8 cellular contexts compared by ENCODE assay signal in genomic region chr16:89193021-89193575, GRCh38. TPM values are rescaled to one million over a fixed set of nuclear protein-coding genes. Genes with fewer than 3 reads are reported as not detected.
DNase-seq lines count a peak whose midpoint lies in the region; ATAC-seq lines count a peak whose summit lies in the region.

No MANE protein-coding gene starts in this region.

- H3K4me3 Mint-ChIP-seq in activated T-helper 1 cell treated with anti-CD3 and anti-CD28 coated beads, Interleukin-12 subunit alpha, Interleukin-12 subunit beta, Interleukin-2, Interleukin-4 antibody, amounts not matched to agents 30 ng/mL and 10 ng/mL and 1 ng/mL, durations not matched to agents 14 hours and 24 hours and 36 hours, result no peak overlapping the region

- DNase-seq in GF-D8 (lab: John Stamatoyannopoulos, UW) (peak; percentile 32), NAMALWA (ENCODE audit: low spot score) (peak; percentile 83), ureter (ENCODE audit: low spot score) (no peak), D341Med (ENCODE audit: low spot score) (no peak)
- DNase-seq in activated T-helper 1 cell treated with anti-CD3 and anti-CD28 coated beads, Interleukin-12 subunit alpha, Interleukin-12 subunit beta, Interleukin-2, Interleukin-4 antibody, amounts not matched to agents 30 ng/mL and 10 ng/mL and 1 ng/mL, durations not matched to agents 14 hours and 24 hours and 36 hours (ENCODE audit: low spot score), result peak; percentile 48

- H3K27me3 ChIP-seq in iPS-20b (ENCODE audit: insufficient read depth, low read length), result peaks cover 34% of the 10 kb centered on the region

- H3K27me3 Mint-ChIP-seq in activated T-helper 1 cell treated with anti-CD3 and anti-CD28 coated beads, Interleukin-12 subunit alpha, Interleukin-12 subunit beta, Interleukin-2, Interleukin-4 antibody, amounts not matched to agents 30 ng/mL and 10 ng/mL and 1 ng/mL, durations not matched to agents 14 hours and 24 hours and 36 hours (ENCODE audit: insufficient read depth), result no peaks in the 10 kb centered on the region

- peak overlapping the region; percentile 26; the same call in 1 of the 2 replicates for H3K4me3 ChIP-seq in iPS-20b (ENCODE audit: low read length)

- no peak overlapping the region for H3K27ac Mint-ChIP-seq in activated T-helper 1 cell treated with anti-CD3 and anti-CD28 coated beads, Interleukin-12 subunit alpha, Interleukin-12 subunit beta, Interleukin-2, Interleukin-4 antibody, amounts not matched to agents 30 ng/mL and 10 ng/mL and 1 ng/mL, durations not matched to agents 14 hours and 24 hours and 36 hours

- H3K9me3 Mint-ChIP-seq in activated T-helper 1 cell treated with anti-CD3 and anti-CD28 coated beads, Interleukin-12 subunit alpha, Interleukin-12 subunit beta, Interleukin-2, Interleukin-4 antibody, amounts not matched to agents 30 ng/mL and 10 ng/mL and 1 ng/mL, durations not matched to agents 14 hours and 24 hours and 36 hours, result no peaks in the 10 kb centered on the region

- H3K9me3 ChIP-seq in iPS-20b (ENCODE audit: insufficient read depth, low read depth, low read length), result no peaks in the 10 kb centered on the region

- intact Hi-C loops in activated T-helper 1 cell treated with anti-CD3 and anti-CD28 coated beads, Interleukin-12 subunit alpha, Interleukin-12 subunit beta, Interleukin-2, Interleukin-4 antibody, amounts not matched to agents 30 ng/mL and 10 ng/mL and 1 ng/mL, durations not matched to agents 14 hours and 24 hours and 36 hours (cut with micrococcal nuclease), result loop anchor here (1.0 kb wide), 4 partner anchors 8 to 54 kb away; partner anchors contain the start of gene CDH15

- H3K36me3 Mint-ChIP-seq in activated T-helper 1 cell treated with anti-CD3 and anti-CD28 coated beads, Interleukin-12 subunit alpha, Interleukin-12 subunit beta, Interleukin-2, Interleukin-4 antibody, amounts not matched to agents 30 ng/mL and 10 ng/mL and 1 ng/mL, durations not matched to agents 14 hours and 24 hours and 36 hours (ENCODE audit: low read depth), result no peaks in the 10 kb centered on the region

- no peak overlapping the region for H3K9ac ChIP-seq in iPS-20b (ENCODE audit: low read depth, low read length)

- no peaks in the 10 kb centered on the region for H3K4me1 Mint-ChIP-seq in activated T-helper 1 cell treated with anti-CD3 and anti-CD28 coated beads, Interleukin-12 subunit alpha, Interleukin-12 subunit beta, Interleukin-2, Interleukin-4 antibody, amounts not matched to agents 30 ng/mL and 10 ng/mL and 1 ng/mL, durations not matched to agents 14 hours and 24 hours and 36 hours (ENCODE audit: low read depth)

- H3K36me3 ChIP-seq in iPS-20b (ENCODE audit: insufficient read depth, low read depth, low read length), result no peaks in the 10 kb centered on the region

- no peak overlapping the region for H3K27ac ChIP-seq in iPS-20b (ENCODE audit: low read length)

- ATAC-seq in GM21515 (IDR thresholded peaks at IDR 0.05; ENCODE audit: unreplicated experiment), result no peak
- ATAC-seq in HG03571 (IDR thresholded peaks at IDR 0.05; ENCODE audit: unreplicated experiment), result no peak

- no peaks in the 10 kb centered on the region for H3K4me1 ChIP-seq in iPS-20b (ENCODE audit: insufficient read depth, low read length)

RNA-seq across cellular contexts. Expression of gene SLC22A31, which starts 7.2 kb away (rescaled TPM):
- 1.3 and 2.6 TPM in 2 replicates for total RNA-seq in activated T-helper 1 cell treated with anti-CD3 and anti-CD28 coated beads, Interleukin-12 subunit alpha, Interleukin-12 subunit beta, Interleukin-2, Interleukin-4 antibody, amounts not matched to agents 30 ng/mL and 10 ng/mL and 1 ng/mL, durations not matched to agents 14 hours and 24 hours and 36 hours
- total RNA-seq in ureter, result 2.5 TPM

RNA-seq across cellular contexts. Expression of gene CDH15, which starts 21.6 kb away (rescaled TPM):
- not detected in 2 replicates for total RNA-seq in activated T-helper 1 cell treated with anti-CD3 and anti-CD28 coated beads, Interleukin-12 subunit alpha, Interleukin-12 subunit beta, Interleukin-2, Interleukin-4 antibody, amounts not matched to agents 30 ng/mL and 10 ng/mL and 1 ng/mL, durations not matched to agents 14 hours and 24 hours and 36 hours
- not detected for total RNA-seq in ureter

RNA-seq across cellular contexts. Expression of gene ZNF778, which starts 24.4 kb away (rescaled TPM):
- total RNA-seq in activated T-helper 1 cell treated with anti-CD3 and anti-CD28 coated beads, Interleukin-12 subunit alpha, Interleukin-12 subunit beta, Interleukin-2, Interleukin-4 antibody, amounts not matched to agents 30 ng/mL and 10 ng/mL and 1 ng/mL, durations not matched to agents 14 hours and 24 hours and 36 hours, result 8.1 and 9.5 TPM in 2 replicates
- 10.0 TPM for total RNA-seq in ureter

Comparison
In these comparisons a context has a peak if more than half of its experiments do, and no peak if none do; other contexts are left out.
1. DNase-seq: peak in GF-D8 (single experiment), NAMALWA (single experiment) and activated T-helper 1 cell treated with anti-CD3 and anti-CD28 coated beads, Interleukin-12 subunit alpha, Interleukin-12 subunit beta, Interleukin-2, Interleukin-4 antibody, amounts not matched to agents 30 ng/mL and 10 ng/mL and 1 ng/mL, durations not matched to agents 14 hours and 24 hours and 36 hours (single experiment); none in ureter (single experiment) and D341Med (single experiment).